In the genomic region with DNA sequence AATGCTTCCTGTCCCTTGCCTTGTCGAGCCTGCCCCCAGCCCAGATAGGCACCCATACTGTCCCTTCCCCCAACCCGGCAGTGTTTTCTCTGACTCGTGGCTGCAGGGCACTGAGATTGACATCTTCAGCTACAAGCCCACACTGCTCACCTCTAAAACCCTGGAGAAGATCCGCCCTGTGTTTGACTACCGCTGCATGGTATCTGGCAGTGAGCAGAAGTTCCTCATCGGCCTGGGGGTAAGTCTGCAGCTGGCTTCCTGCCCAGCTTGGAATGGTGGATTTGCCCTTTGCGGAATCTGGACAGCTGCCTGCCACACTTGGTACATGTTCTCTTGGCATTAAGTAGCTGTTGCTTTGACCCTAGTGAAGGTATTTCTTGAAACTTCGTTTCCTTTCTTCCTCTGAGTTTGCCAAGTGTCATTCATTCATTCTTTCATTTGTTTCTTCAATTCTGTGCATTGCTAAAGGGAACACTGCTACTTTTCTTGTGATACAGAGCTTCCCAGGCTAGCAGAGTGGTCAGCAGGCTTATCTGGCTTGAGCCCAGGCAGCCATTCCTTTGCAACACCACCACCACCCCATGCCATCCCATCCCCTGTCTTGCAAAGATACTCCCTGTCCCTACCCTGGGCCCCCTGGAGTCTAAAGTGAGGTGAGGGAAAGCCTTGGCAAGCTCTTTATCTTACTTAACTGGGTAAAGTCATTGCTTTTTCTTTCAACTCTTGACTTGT, we compare ENCODE assay signal across 14 cellular contexts. TPM values are rescaled to one million over a fixed set of nuclear protein-coding genes. Genes with fewer than 3 reads are reported as not detected.
DNase-seq lines count a peak whose midpoint lies in the region; ATAC-seq and TF ChIP-seq lines count a peak whose summit lies in the region.
"Had no signal": no experiment of that assay in that cellular context is flagged by ENCODE, and none has a peak within 500 bp of the region (broad histone marks: within the 10 kb centered on the region; RNA-seq: fewer than 3 reads in every experiment).

No MANE protein-coding gene starts in this region.

- H3K27ac Mint-ChIP-seq in MCF 10A (ENCODE audit: low read depth, unreplicated experiment) (no peak overlapping the region), WTC11 (no peak overlapping the region)
- H3K27ac Mint-ChIP-seq: activated naive CD8-positive, alpha-beta T cell had no signal

- CTCF ChIA-PET in MCF 10A (lab: Yijun Ruan, JAX), result interaction anchor here (0.5 to 2.7 kb wide), 12 partner anchors 12 to 1656 kb away, joined by 3 to 15 read pairs (median 4); no protein-coding TSS in a partner anchor
- CTCF ChIA-PET in WTC11 (lab: Charles Lee), result no interaction called here

- H3K36me3 ChIP-seq in right atrium auricular region, result peaks cover 51% of the 10 kb centered on the region

- intact Hi-C loops in MCF 10A (cut with micrococcal nuclease), result no loop called here

- POLR2A ChIA-PET in MCF 10A (lab: Yijun Ruan, JAX) (interaction anchor here (0.6 to 3.2 kb wide), 11 partner anchors 15 to 148 kb away, joined by 3 to 20 read pairs (median 3); partner anchors contain the start of gene CMTR1), WTC11 (lab: Charles Lee) (no interaction called here)

- H3K9me3 Mint-ChIP-seq in MCF 10A (ENCODE audit: unreplicated experiment) (no peaks in the 10 kb centered on the region), WTC11 (no peaks in the 10 kb centered on the region)

- peak overlapping the region; percentile 39 to 52 for H3K27ac ChIP-seq in right atrium auricular region
- H3K27ac ChIP-seq: KMS-11 had no signal

- H3K4me1 Mint-ChIP-seq in MCF 10A (ENCODE audit: insufficient read depth, unreplicated experiment) (peaks cover 20% of the 10 kb centered on the region), WTC11 (no peaks in the 10 kb centered on the region)

- TF ChIP-seq CTCF in AG09319 (IDR thresholded peaks at IDR 0.05; ENCODE audit: low read depth, low read length) (no peak), MCF 10A (IDR thresholded peaks at IDR 0.05; ENCODE audit: unreplicated experiment) (no peak), right atrium auricular region (IDR thresholded peaks at IDR 0.05) (no peak), WTC11 (IDR thresholded peaks at IDR 0.05) (no peak)

- ATAC-seq in WTC11 (no peak), HG03442 (IDR thresholded peaks at IDR 0.05; ENCODE audit: unreplicated experiment) (no peak)

- H3K4me3 Mint-ChIP-seq in MCF 10A (ENCODE audit: unreplicated experiment) (no peak overlapping the region), WTC11 (no peak overlapping the region)
- H3K4me3 Mint-ChIP-seq: activated naive CD8-positive, alpha-beta T cell had no signal

- H3K36me3 Mint-ChIP-seq in MCF 10A (ENCODE audit: insufficient read depth, unreplicated experiment) (peaks cover 61% of the 10 kb centered on the region), WTC11 (peaks cover 35% of the 10 kb centered on the region)

- no peaks in the 10 kb centered on the region for H3K27me3 Mint-ChIP-seq in MCF 10A (ENCODE audit: insufficient read depth, unreplicated experiment)
- no peaks in the 10 kb centered on the region for H3K27me3 Mint-ChIP-seq in WTC11 (ENCODE audit: low read depth)
- H3K27me3 Mint-ChIP-seq: activated naive CD8-positive, alpha-beta T cell had no signal

- no peaks in the 10 kb centered on the region for H3K27me3 ChIP-seq in right atrium auricular region

- no peak overlapping the region for H3K4me3 ChIP-seq in right atrium auricular region

- H3K9me3 ChIP-seq in right atrium auricular region, result no peaks in the 10 kb centered on the region

- DNase-seq in AG09319 (ENCODE audit: extremely low read depth, low read depth) (peak; percentile 18), NCI-H2029 (lab: John Stamatoyannopoulos, UW) (peak; percentile 25), MCF 10A (ENCODE audit: unreplicated experiment) (peak; percentile 96), right atrium auricular region (ENCODE audit: low spot score) (no peak), superior temporal gyrus (ENCODE audit: extremely low spot score) (no peak), WTC11 (ENCODE audit: low spot score) (no peak), NCI-H345 (lab: John Stamatoyannopoulos, UW) (no peak)
- DNase-seq: activated CD4-positive, alpha-beta T cell treated with anti-CD3 and anti-CD28 coated beads for 1 hour; mesenchymal stem cell; stimulated activated CD4-positive, alpha-beta T cell treated with anti-CD3 and anti-CD28 coated beads, Interleukin-12 subunit alpha, Interleukin-12 subunit beta, amount 100 ng/mL, for 4 hours; stimulated activated naive CD4-positive, alpha-beta T cell had no signal

- no TSS peak for BruUV-seq in MCF 10A (replicated peaks; lab: Mats Ljungman, UMichigan)

- H3K4me1 ChIP-seq in right atrium auricular region, result peaks cover 0 to 28% of the 10 kb centered on the region in 2 donors

TF ChIP-seq in WTC11, 78 proteins besides CTCF, POLR2A, EP300 and RAD21:
- TF ChIP-seq CBFB (CRISPR knock-in tag; IDR thresholded peaks at IDR 0.05; ENCODE audit: low read depth) (no peak), ZNF263 (CRISPR knock-in tag; IDR thresholded peaks at IDR 0.05; ENCODE audit: low read depth) (no peak), ZNF317 (CRISPR knock-in tag; IDR thresholded peaks at IDR 0.05; ENCODE audit: borderline replicate concordance, low read depth) (no peak), JUN (CRISPR knock-in tag; IDR thresholded peaks at IDR 0.05) (no peak), KAT7 (CRISPR knock-in tag; IDR thresholded peaks at IDR 0.05; ENCODE audit: borderline replicate concordance) (no peak), TP53 (CRISPR knock-in tag; IDR thresholded peaks at IDR 0.05) (no peak), NR1H2 (CRISPR knock-in tag; IDR thresholded peaks at IDR 0.05) (no peak), PRRX2 (CRISPR knock-in tag; IDR thresholded peaks at IDR 0.05) (no peak), MAX (CRISPR knock-in tag; IDR thresholded peaks at IDR 0.05) (no peak), RORB (CRISPR knock-in tag; IDR thresholded peaks at IDR 0.05) (no peak), CREB1 (CRISPR knock-in tag; IDR thresholded peaks at IDR 0.05) (no peak)
- TF ChIP-seq, protein P1, sequence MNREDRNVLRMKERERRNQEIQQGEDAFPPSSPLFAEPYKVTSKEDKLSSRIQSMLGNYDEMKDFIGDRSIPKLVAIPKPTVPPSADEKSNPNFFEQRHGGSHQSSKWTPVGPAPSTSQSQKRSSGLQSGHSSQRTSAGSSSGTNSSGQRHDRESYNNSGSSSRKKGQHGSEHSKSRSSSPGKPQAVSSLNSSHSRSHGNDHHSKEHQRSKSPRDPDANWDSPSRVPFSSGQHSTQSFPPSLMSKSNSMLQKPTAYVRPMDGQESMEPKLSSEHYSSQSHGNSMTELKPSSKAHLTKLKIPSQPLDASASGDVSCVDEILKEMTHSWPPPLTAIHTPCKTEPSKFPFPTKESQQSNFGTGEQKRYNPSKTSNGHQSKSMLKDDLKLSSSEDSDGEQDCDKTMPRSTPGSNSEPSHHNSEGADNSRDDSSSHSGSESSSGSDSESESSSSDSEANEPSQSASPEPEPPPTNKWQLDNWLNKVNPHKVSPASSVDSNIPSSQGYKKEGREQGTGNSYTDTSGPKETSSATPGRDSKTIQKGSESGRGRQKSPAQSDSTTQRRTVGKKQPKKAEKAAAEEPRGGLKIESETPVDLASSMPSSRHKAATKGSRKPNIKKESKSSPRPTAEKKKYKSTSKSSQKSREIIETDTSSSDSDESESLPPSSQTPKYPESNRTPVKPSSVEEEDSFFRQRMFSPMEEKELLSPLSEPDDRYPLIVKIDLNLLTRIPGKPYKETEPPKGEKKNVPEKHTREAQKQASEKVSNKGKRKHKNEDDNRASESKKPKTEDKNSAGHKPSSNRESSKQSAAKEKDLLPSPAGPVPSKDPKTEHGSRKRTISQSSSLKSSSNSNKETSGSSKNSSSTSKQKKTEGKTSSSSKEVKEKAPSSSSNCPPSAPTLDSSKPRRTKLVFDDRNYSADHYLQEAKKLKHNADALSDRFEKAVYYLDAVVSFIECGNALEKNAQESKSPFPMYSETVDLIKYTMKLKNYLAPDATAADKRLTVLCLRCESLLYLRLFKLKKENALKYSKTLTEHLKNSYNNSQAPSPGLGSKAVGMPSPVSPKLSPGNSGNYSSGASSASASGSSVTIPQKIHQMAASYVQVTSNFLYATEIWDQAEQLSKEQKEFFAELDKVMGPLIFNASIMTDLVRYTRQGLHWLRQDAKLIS (CRISPR knock-in tag; IDR thresholded peaks at IDR 0.05; ENCODE audit: borderline replicate concordance), result no peak
- TF ChIP-seq, protein P2, sequence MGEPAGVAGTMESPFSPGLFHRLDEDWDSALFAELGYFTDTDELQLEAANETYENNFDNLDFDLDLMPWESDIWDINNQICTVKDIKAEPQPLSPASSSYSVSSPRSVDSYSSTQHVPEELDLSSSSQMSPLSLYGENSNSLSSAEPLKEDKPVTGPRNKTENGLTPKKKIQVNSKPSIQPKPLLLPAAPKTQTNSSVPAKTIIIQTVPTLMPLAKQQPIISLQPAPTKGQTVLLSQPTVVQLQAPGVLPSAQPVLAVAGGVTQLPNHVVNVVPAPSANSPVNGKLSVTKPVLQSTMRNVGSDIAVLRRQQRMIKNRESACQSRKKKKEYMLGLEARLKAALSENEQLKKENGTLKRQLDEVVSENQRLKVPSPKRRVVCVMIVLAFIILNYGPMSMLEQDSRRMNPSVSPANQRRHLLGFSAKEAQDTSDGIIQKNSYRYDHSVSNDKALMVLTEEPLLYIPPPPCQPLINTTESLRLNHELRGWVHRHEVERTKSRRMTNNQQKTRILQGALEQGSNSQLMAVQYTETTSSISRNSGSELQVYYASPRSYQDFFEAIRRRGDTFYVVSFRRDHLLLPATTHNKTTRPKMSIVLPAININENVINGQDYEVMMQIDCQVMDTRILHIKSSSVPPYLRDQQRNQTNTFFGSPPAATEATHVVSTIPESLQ (CRISPR knock-in tag; IDR thresholded peaks at IDR 0.05), result no peak
- TF ChIP-seq, protein P3, sequence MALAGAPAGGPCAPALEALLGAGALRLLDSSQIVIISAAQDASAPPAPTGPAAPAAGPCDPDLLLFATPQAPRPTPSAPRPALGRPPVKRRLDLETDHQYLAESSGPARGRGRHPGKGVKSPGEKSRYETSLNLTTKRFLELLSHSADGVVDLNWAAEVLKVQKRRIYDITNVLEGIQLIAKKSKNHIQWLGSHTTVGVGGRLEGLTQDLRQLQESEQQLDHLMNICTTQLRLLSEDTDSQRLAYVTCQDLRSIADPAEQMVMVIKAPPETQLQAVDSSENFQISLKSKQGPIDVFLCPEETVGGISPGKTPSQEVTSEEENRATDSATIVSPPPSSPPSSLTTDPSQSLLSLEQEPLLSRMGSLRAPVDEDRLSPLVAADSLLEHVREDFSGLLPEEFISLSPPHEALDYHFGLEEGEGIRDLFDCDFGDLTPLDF (CRISPR knock-in tag; IDR thresholded peaks at IDR 0.05), result no peak

RNA-seq across cellular contexts. Expression of gene CCDC167, which starts 26.2 kb away (rescaled TPM):
- 24.4 and 40.8 TPM in 2 replicates for total RNA-seq in MCF 10A (2022)
- 10 to 100 TPM; 26.1 to 39.6 TPM for total RNA-seq in right atrium auricular region
- total RNA-seq in WTC11 (2021), result 19.1 to 21.6 TPM (median 19.9 TPM) in 3 replicates

RNA-seq across cellular contexts. Expression of gene CMTR1, which starts 40.5 kb away (rescaled TPM):
- total RNA-seq in MCF 10A (2022), result 24.5 and 30.5 TPM in 2 replicates
- total RNA-seq in right atrium auricular region, result 10 to 100 TPM; 20.4 to 21.1 TPM
- total RNA-seq in WTC11 (2021), result 33.3 to 38.6 TPM (median 35.8 TPM) in 3 replicates

Comparison
In these comparisons a context has a peak if more than half of its experiments do, and no peak if none do; other contexts are left out.
1. DNase-seq: peak in AG09319 (single experiment), NCI-H2029 (single experiment) and MCF 10A (single experiment); none in right atrium auricular region (single experiment), superior temporal gyrus (single experiment), WTC11 (single experiment) and NCI-H345 (single experiment).